ENCODE assay signal across 18 cellular contexts in genomic region chr5:88722546-88722945, GRCh38.
"Had no signal": no experiment of that assay in that cellular context is flagged by ENCODE, and none has a peak within 500 bp of the region (broad histone marks: within the 10 kb centered on the region; RNA-seq: fewer than 3 reads in every experiment).

No MANE protein-coding gene starts in this region.

- H3K9me3 Mint-ChIP-seq: activated naive CD8-positive, alpha-beta T cell treated with anti-CD3 and anti-CD28 coated beads for 36 hours; activated T-cell treated with anti-CD3 and anti-CD28 coated beads, Interleukin-2, amount 50 U/mL, for 4 hours had no signal

- H3K27ac Mint-ChIP-seq: activated CD8-positive, alpha-beta memory T cell treated with anti-CD3 and anti-CD28 coated beads, Interleukin-2, amount 10 ng/mL, durations not matched to agents 7 days and 5 days; activated naive CD8-positive, alpha-beta T cell treated with anti-CD3 and anti-CD28 coated beads for 36 hours had no signal

- H3K27me3 ChIP-seq: cardiac muscle cell, colonic mucosa, gastrocnemius medialis, right atrium auricular region, thyroid gland, vagina had no signal

- H3K4me1 ChIP-seq: colonic mucosa, gastrocnemius medialis, pancreas, right atrium auricular region, thyroid gland, vagina had no signal

- H3K4me3 ChIP-seq: cardiac muscle cell, colonic mucosa, gastrocnemius medialis, hepatocyte, pancreas, right atrium auricular region, thyroid gland, vagina had no signal

- H3K36me3 Mint-ChIP-seq: activated CD8-positive, alpha-beta memory T cell treated with anti-CD3 and anti-CD28 coated beads, Interleukin-2, amount 10 ng/mL, durations not matched to agents 7 days and 5 days; activated naive CD8-positive, alpha-beta T cell treated with anti-CD3 and anti-CD28 coated beads for 36 hours had no signal

- H2AFZ ChIP-seq: hepatocyte had no signal

- H3K27ac ChIP-seq: cardiac muscle cell, colonic mucosa, hepatocyte, pancreas, right atrium auricular region, thyroid gland, vagina had no signal

- H3K4me2 ChIP-seq: hepatocyte had no signal

- H3K4me1 Mint-ChIP-seq: activated CD8-positive, alpha-beta memory T cell treated with anti-CD3 and anti-CD28 coated beads, Interleukin-2, amount 10 ng/mL, durations not matched to agents 7 days and 5 days; activated naive CD8-positive, alpha-beta T cell treated with anti-CD3 and anti-CD28 coated beads for 36 hours had no signal

- H3K36me3 ChIP-seq: colonic mucosa, pancreas, vagina had no signal

- H3K9me3 ChIP-seq: colonic mucosa, gastrocnemius medialis, pancreas, right atrium auricular region, thyroid gland, vagina had no signal

- H3K4me3 Mint-ChIP-seq: activated CD8-positive, alpha-beta memory T cell treated with anti-CD3 and anti-CD28 coated beads, Interleukin-2, amount 10 ng/mL, durations not matched to agents 7 days and 5 days; activated naive CD8-positive, alpha-beta T cell treated with anti-CD3 and anti-CD28 coated beads for 36 hours; activated T-cell treated with anti-CD3 and anti-CD28 coated beads, Interleukin-2, amount 50 U/mL, for 4 hours had no signal

- DNase-seq: activated CD4-positive, alpha-beta T cell treated with anti-CD3 and anti-CD28 coated beads, Interleukin-2, amount 50 U/mL, for 48 hours; activated CD4-positive, CD25-positive, alpha-beta regulatory T cell treated with anti-CD3 and anti-CD28 coated beads, Interleukin-2, amount 50 U/mL, for 72 hours; activated CD8-positive, alpha-beta memory T cell treated with anti-CD3 and anti-CD28 coated beads, Interleukin-2, amount 10 ng/mL, durations not matched to agents 7 days and 5 days; activated gamma-delta T cell; activated naive CD8-positive, alpha-beta T cell treated with anti-CD3 and anti-CD28 coated beads for 36 hours; activated T-cell treated with anti-CD3 and anti-CD28 coated beads, Interleukin-2, amount 50 U/mL, for 4 hours; aorta; colonic mucosa; effector CD4-positive, alpha-beta T cell; gastrocnemius medialis; mammary epithelial cell; small intestine; thyroid gland had no signal

- ATAC-seq: activated CD8-positive, alpha-beta memory T cell treated with anti-CD3 and anti-CD28 coated beads, Interleukin-2, amount 10 ng/mL, durations not matched to agents 7 days and 5 days; activated T-cell treated with anti-CD3 and anti-CD28 coated beads, Interleukin-2, amount 50 U/mL, for 4 hours; gastrocnemius medialis; pancreas had no signal

- H3K79me2 ChIP-seq: hepatocyte had no signal
